Comparison of ENCODE assay signal across 20 cellular contexts in the genomic region with DNA sequence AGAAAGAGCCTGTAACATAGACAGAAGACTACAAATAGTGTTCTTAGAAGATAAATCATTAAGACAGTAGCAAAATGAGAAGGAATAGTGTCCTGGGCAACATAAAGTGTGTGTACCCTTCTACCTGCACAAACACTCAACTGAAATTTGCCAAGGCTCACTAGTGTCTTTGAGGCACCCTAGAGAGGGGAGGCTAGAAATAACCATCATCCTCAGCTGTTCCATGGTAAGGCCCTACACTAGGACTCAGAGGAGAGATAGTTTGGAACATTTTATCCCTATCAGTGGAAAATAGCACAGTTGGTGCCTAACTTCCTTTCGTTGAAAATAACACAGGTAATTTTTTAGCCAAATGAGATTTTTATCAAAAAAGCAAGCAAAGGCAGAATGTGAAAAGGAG.
DNase-seq lines count a peak whose midpoint lies in the region; ATAC-seq and TF ChIP-seq lines count a peak whose summit lies in the region.
"Had no signal": no experiment of that assay in that cellular context is flagged by ENCODE, and none has a peak within 500 bp of the region (broad histone marks: within the 10 kb centered on the region; RNA-seq: fewer than 3 reads in every experiment).

No MANE protein-coding gene starts in this region.

- H3K4me3 ChIP-seq in right atrium auricular region (no peak overlapping the region), lower lobe of right lung (no peak overlapping the region), uterus (no peak overlapping the region), GM23248 (no peak overlapping the region)
- H3K4me3 ChIP-seq: GM12878 had no signal

- H3K27me3 ChIP-seq in right atrium auricular region (no peaks in the 10 kb centered on the region), lower lobe of right lung (ENCODE audit: low read depth) (no peaks in the 10 kb centered on the region), uterus (no peaks in the 10 kb centered on the region), GM23248 (replicated peaks; ENCODE audit: insufficient read depth) (no peaks in the 10 kb centered on the region)
- H3K27me3 ChIP-seq: BE2C had no signal

- intact Hi-C loops in left ventricle myocardium superior (cut with micrococcal nuclease): no loop called here
- intact Hi-C loops in lower lobe of right lung (cut with DNase I): no loop called here
- intact Hi-C loops in sciatic nerve (cut with DNase I): no loop called here
- intact Hi-C loops in uterus (cut with DNase I; ENCODE audit: low total_unique reads): no loop called here

- no peaks in the 10 kb centered on the region for H3K79me2 ChIP-seq in GM23248 (ENCODE audit: insufficient read depth)

- peak; percentile 55 for ATAC-seq in left ventricle myocardium superior
- ATAC-seq in lower lobe of right lung: no peak
- peak; percentile 34 for ATAC-seq in sciatic nerve
- ATAC-seq: GM12878, HepG2 had no signal

- H3K36me3 ChIP-seq in right atrium auricular region (no peaks in the 10 kb centered on the region), lower lobe of right lung (no peaks in the 10 kb centered on the region), uterus (no peaks in the 10 kb centered on the region), GM23248 (ENCODE audit: low read depth) (no peaks in the 10 kb centered on the region)
- H3K36me3 ChIP-seq: BE2C had no signal

- H3K4me2 ChIP-seq in GM23248 (ENCODE audit: unreplicated experiment): no peak overlapping the region

- H3F3A ChIP-seq in GM23248 (ENCODE audit: insufficient read depth): no peaks in the 10 kb centered on the region

- DNase-seq in left ventricle myocardium superior (no peak), right atrium auricular region (ENCODE audit: low spot score) (no peak), lower lobe of right lung (no peak), sciatic nerve (ENCODE audit: low spot score) (no peak), uterus (no peak), RKO (ENCODE audit: low spot score) (no peak), GM23248 (no peak)
- DNase-seq: ACHN; BE2C; C1 segment of cervical spinal cord; CD4-positive, CD25-positive, alpha-beta regulatory T cell; CD8-positive, alpha-beta memory T cell; COR-L47; DMS 273 treated with DMSO at 0.1 percent for 48 hours; DMS53; DND-41; EL; HCEC 1CT had no signal

- in situ Hi-C loops in GM23248 (cut with MboI): no loop called here

- H3K9me3 ChIP-seq in right atrium auricular region (no peaks in the 10 kb centered on the region), lower lobe of right lung (no peaks in the 10 kb centered on the region), uterus (no peaks in the 10 kb centered on the region), GM23248 (ENCODE audit: low read depth) (no peaks in the 10 kb centered on the region)
- H3K9me3 ChIP-seq: BE2C had no signal

- no peak overlapping the region for H2AFZ ChIP-seq in GM23248

- H3K9ac ChIP-seq in GM23248: no peak overlapping the region

- TF ChIP-seq CTCF in right atrium auricular region (IDR thresholded peaks at IDR 0.05) (no peak), lower lobe of right lung (IDR thresholded peaks at IDR 0.05) (no peak), uterus (IDR thresholded peaks at IDR 0.05) (no peak)

- H3K4me1 ChIP-seq in right atrium auricular region: peaks cover 0 to 62% of the 10 kb centered on the region in 2 donors
- H3K4me1 ChIP-seq in lower lobe of right lung: peaks cover 17% of the 10 kb centered on the region
- no peaks in the 10 kb centered on the region for H3K4me1 ChIP-seq in uterus
- no peaks in the 10 kb centered on the region for H3K4me1 ChIP-seq in GM23248 (ENCODE audit: insufficient read depth)
- H3K4me1 ChIP-seq: BE2C had no signal

- H3K27ac ChIP-seq in right atrium auricular region (peak overlapping the region in 1 of 2 donors; percentile 54), lower lobe of right lung (peak overlapping the region; percentile 6), uterus (peak overlapping the region; percentile 25 to 43), GM23248 (no peak overlapping the region)

- no peaks in the 10 kb centered on the region; the same call in 1 of the 2 replicates for H3K9me2 ChIP-seq in GM23248 (ENCODE audit: insufficient read depth)

- no peak for TF ChIP-seq POLR2A in uterus (IDR thresholded peaks at IDR 0.05)

- 96% methylated on average over 1 of the region's 1 CpG for WGBS in GM23248 (ENCODE audit: low coverage in 1 of 2, low lambda C conversion rate in 2 of 2, missing lambda C conversion rate in 2 of 2), 2 experiments

- H4K20me1 ChIP-seq in GM23248 (ENCODE audit: insufficient read depth): no peaks in the 10 kb centered on the region

Comparison
In these comparisons a context has a peak if more than half of its experiments do, and no peak if none do; other contexts are left out.
1. ATAC-seq: peak in left ventricle myocardium superior (single experiment) and sciatic nerve (single experiment); none in lower lobe of right lung (0 of 2).